ENCODE assay signal across 8 cellular contexts in genomic region chr4:129362685-129363274, GRCh38.
A peak's percentile ranks its signal among the peaks of the same experiment; 100 is the strongest.
DNase-seq lines count a peak whose midpoint lies in the region; ATAC-seq and TF ChIP-seq lines count a peak whose summit lies in the region.

No MANE protein-coding gene starts in this region.

- H3K36me3 Mint-ChIP-seq in stimulated activated memory B cell treated with anti-CD40 and anti-IgM and Interleukin-4, amounts not matched to agents 10 μg/mL and 1 μg/mL and 100 μg/mL, for 72 hours = no peaks in the 10 kb centered on the region

- no peaks in the 10 kb centered on the region for H3K36me3 ChIP-seq in parathyroid adenoma (ENCODE audit: control insufficient read depth, insufficient read depth, low read length)

- no peak overlapping the region for H3K4me3 ChIP-seq in HL-60 (replicated peaks; ENCODE audit: insufficient read depth, low read length)
- no peak overlapping the region for H3K4me3 ChIP-seq in parathyroid adenoma (ENCODE audit: low read depth, low read length)

- H3K9ac ChIP-seq in parathyroid adenoma = no peak overlapping the region

- H3K9me3 ChIP-seq in parathyroid adenoma (ENCODE audit: control insufficient read depth, low read length) = no peaks in the 10 kb centered on the region

- TF ChIP-seq CTCF in HL-60 (IDR thresholded peaks at IDR 0.05; ENCODE audit: insufficient read depth, low read length) (peak; percentile 66), foreskin keratinocyte (conservative IDR thresholded peaks at IDR 0.05) (peak; percentile 89), parathyroid adenoma (IDR thresholded peaks at IDR 0.05) (peak; percentile 60)

- H3K27me3 ChIP-seq in HL-60 (ENCODE audit: insufficient read depth, poor library complexity, severe bottlenecking) (no peaks in the 10 kb centered on the region), foreskin keratinocyte (no peaks in the 10 kb centered on the region), parathyroid adenoma (ENCODE audit: control insufficient read depth, insufficient read depth, low read length) (no peaks in the 10 kb centered on the region)

- H3K4me1 ChIP-seq in foreskin keratinocyte (no peaks in the 10 kb centered on the region), parathyroid adenoma (no peaks in the 10 kb centered on the region)

- no peak overlapping the region for H3K27ac Mint-ChIP-seq in stimulated activated memory B cell treated with anti-CD40 and anti-IgM and Interleukin-4, amounts not matched to agents 10 μg/mL and 1 μg/mL and 100 μg/mL, for 72 hours

- peak; percentile 85 for ATAC-seq in GM21367 (IDR thresholded peaks at IDR 0.05; ENCODE audit: unreplicated experiment)
- ATAC-seq in foreskin keratinocyte = peak; percentile 72
- no peak for ATAC-seq in stimulated activated memory B cell treated with anti-CD40 and anti-IgM and Interleukin-4, amounts not matched to agents 10 μg/mL and 1 μg/mL and 100 μg/mL, for 72 hours

- no peak overlapping the region for H2AFZ ChIP-seq in parathyroid adenoma

- DNase-seq in DMS79 (lab: John Stamatoyannopoulos, UW) (peak; percentile 56), HL-60 (ENCODE audit: low read depth in 1 of 2, low spot score in 1 of 2) (peak in 1 of 2 experiments; percentile 44), NCI-H82 treated with DMSO at 0.1 percent for 48 hours (lab: John Stamatoyannopoulos, UW; ENCODE audit: unreplicated experiment) (peak; percentile 48), activated T-cell treated with anti-CD3 and anti-CD28 coated beads for 24 hours (ENCODE audit: low read depth) (peak; percentile 16), foreskin keratinocyte (peak in 1 of 2 donors; percentile 43)

- no peaks in the 10 kb centered on the region for H3K4me1 Mint-ChIP-seq in stimulated activated memory B cell treated with anti-CD40 and anti-IgM and Interleukin-4, amounts not matched to agents 10 μg/mL and 1 μg/mL and 100 μg/mL, for 72 hours

- no peaks in the 10 kb centered on the region for H3K79me2 ChIP-seq in parathyroid adenoma

- no peaks in the 10 kb centered on the region for H3K9me3 Mint-ChIP-seq in stimulated activated memory B cell treated with anti-CD40 and anti-IgM and Interleukin-4, amounts not matched to agents 10 μg/mL and 1 μg/mL and 100 μg/mL, for 72 hours

- H3K27ac ChIP-seq in HL-60 (replicated peaks) = no peak overlapping the region
- no peak overlapping the region for H3K27ac ChIP-seq in foreskin keratinocyte
- H3K27ac ChIP-seq in parathyroid adenoma = no peak overlapping the region

- no peak overlapping the region for H3K4me3 Mint-ChIP-seq in stimulated activated memory B cell treated with anti-CD40 and anti-IgM and Interleukin-4, amounts not matched to agents 10 μg/mL and 1 μg/mL and 100 μg/mL, for 72 hours

- H3K4me2 ChIP-seq in parathyroid adenoma (ENCODE audit: low read length) = no peak overlapping the region

- peaks cover 9% of the 10 kb centered on the region for H3K27me3 Mint-ChIP-seq in stimulated activated memory B cell treated with anti-CD40 and anti-IgM and Interleukin-4, amounts not matched to agents 10 μg/mL and 1 μg/mL and 100 μg/mL, for 72 hours
